Comparison of ENCODE assay signal across 17 cellular contexts in genomic region chr6:170020041-170020583, GRCh38.
A peak's percentile ranks its signal among the peaks of the same experiment; 100 is the strongest.
DNase-seq lines count a peak whose midpoint lies in the region; TF ChIP-seq lines count a peak whose summit lies in the region.
"Had no signal": no experiment of that assay in that cellular context is flagged by ENCODE, and none has a peak within 500 bp of the region (broad histone marks: within the 10 kb centered on the region; RNA-seq: fewer than 3 reads in every experiment).

No MANE protein-coding gene starts in this region.

- intact Hi-C loops in sigmoid colon (cut with DNase I) = loop anchor here (5.0 to 10.0 kb wide), 3 partner anchors 58 to 285 kb away; partner anchors contain the start of gene FAM120B
- intact Hi-C loops in CD4-positive, alpha-beta memory T cell (cut with micrococcal nuclease) = no loop called here

- H3K4me3 Mint-ChIP-seq in CD4-positive, alpha-beta memory T cell = no peak overlapping the region

- H3K27ac Mint-ChIP-seq in CD4-positive, alpha-beta memory T cell = no peak overlapping the region

- H3K9me3 ChIP-seq in sigmoid colon = no peaks in the 10 kb centered on the region
- no peaks in the 10 kb centered on the region for H3K9me3 ChIP-seq in CD4-positive, alpha-beta memory T cell (ENCODE audit: control insufficient read depth in 1 of 2, low read length in 2 of 2)
- H3K9me3 ChIP-seq: Caco-2, MG63, Peyer's patch had no signal

- TF ChIP-seq CTCF in AG10803 (conservative IDR thresholded peaks at IDR 0.05; ENCODE audit: low read length) = no peak
- no peak for TF ChIP-seq CTCF in fibroblast of mammary gland (conservative IDR thresholded peaks at IDR 0.05; ENCODE audit: control insufficient read depth, insufficient read depth, low read depth, low read length)
- no peak for TF ChIP-seq CTCF in sigmoid colon (IDR thresholded peaks at IDR 0.05)

- no peaks in the 10 kb centered on the region for H3K36me3 Mint-ChIP-seq in CD4-positive, alpha-beta memory T cell

- 93 to 94% methylated on average over 14 of the region's 14 CpGs for WGBS in sigmoid colon, 2 donors

- POLR2A ChIA-PET in CD4-positive, alpha-beta memory T cell (lab: Charles Lee; ENCODE audit: partially characterized antibody) = no interaction called here

- no peaks in the 10 kb centered on the region for H3K36me3 ChIP-seq in sigmoid colon
- H3K36me3 ChIP-seq in CD4-positive, alpha-beta memory T cell (ENCODE audit: insufficient read depth, low read length) = no peaks in the 10 kb centered on the region
- H3K36me3 ChIP-seq: MG63, Peyer's patch had no signal

- TF ChIP-seq POLR2A in sigmoid colon (IDR thresholded peaks at IDR 0.05) = no peak

- peaks cover 0 to 5% (median 0%) of the 10 kb centered on the region in 4 donors for H3K4me1 Mint-ChIP-seq in CD4-positive, alpha-beta memory T cell

- peaks cover 0 to 24% (median 12%) of the 10 kb centered on the region in 4 donors for H3K4me1 ChIP-seq in sigmoid colon
- no peaks in the 10 kb centered on the region for H3K4me1 ChIP-seq in CD4-positive, alpha-beta memory T cell (ENCODE audit: insufficient read depth, low read length)
- H3K4me1 ChIP-seq: Peyer's patch had no signal

- H3K27me3 Mint-ChIP-seq in CD4-positive, alpha-beta memory T cell = peaks cover 4 to 19% of the 10 kb centered on the region in 2 donors

- H3K27me3 ChIP-seq in sigmoid colon = peaks cover 0 to 12% (median 11%) of the 10 kb centered on the region in 3 donors
- no peaks in the 10 kb centered on the region for H3K27me3 ChIP-seq in CD4-positive, alpha-beta memory T cell (ENCODE audit: insufficient read depth, low read length)
- H3K27me3 ChIP-seq: Peyer's patch had no signal

- CTCF ChIA-PET in CD4-positive, alpha-beta memory T cell (lab: Charles Lee; ENCODE audit: partially characterized antibody) = no interaction called here

- DNase-seq in AG10803 (ENCODE audit: low read depth) (peak; percentile 31), M059J (ENCODE audit: low read depth) (peak; percentile 29), fibroblast of mammary gland (ENCODE audit: low read depth) (peak; percentile 40), sigmoid colon (peak; percentile 65), NOMO-1 (lab: John Stamatoyannopoulos, UW; ENCODE audit: unreplicated experiment in 2 of 2) (no peak), hypothalamus (lab: John Stamatoyannopoulos, UW) (no peak)
- DNase-seq in CD4-positive, alpha-beta memory T cell = no peak
- DNase-seq in stimulated activated CD4-positive, alpha-beta T cell treated with anti-CD3 and anti-CD28 coated beads, Interleukin-15, amount 100 ng/mL, for 24 hours = no peak
- DNase-seq: AML-193, Caco-2, MG63, NCI-H1092, NCI-H1694, NCI-H2227 treated with DMSO at 0.1 percent for 48 hours, NCI-H524 treated with DMSO at 0.1 percent for 48 hours, SHP77 treated with DMSO at 0.1 percent for 48 hours had no signal

- peaks cover 0 to 3% (median 0%) of the 10 kb centered on the region in 8 donors for H3K9me3 Mint-ChIP-seq in CD4-positive, alpha-beta memory T cell

- no peak for TF ChIP-seq EP300 in sigmoid colon (IDR thresholded peaks at IDR 0.05)

- H3K27ac ChIP-seq in sigmoid colon = peak overlapping the region in 1 of 4 donors; percentile 44
- H3K27ac ChIP-seq in CD4-positive, alpha-beta memory T cell (ENCODE audit: low read depth, low read length) = no peak overlapping the region
- H3K27ac ChIP-seq: Peyer's patch had no signal

- H3K4me3 ChIP-seq in AG10803 (ENCODE audit: low read length) = no peak overlapping the region
- H3K4me3 ChIP-seq in fibroblast of mammary gland (ENCODE audit: control insufficient read depth, low read depth, low read length) = no peak overlapping the region
- no peak overlapping the region for H3K4me3 ChIP-seq in sigmoid colon
- no peak overlapping the region for H3K4me3 ChIP-seq in CD4-positive, alpha-beta memory T cell (ENCODE audit: low read length in 2 of 2)
- H3K4me3 ChIP-seq: MG63, Peyer's patch had no signal

Comparison
In these comparisons a context has a peak if more than half of its experiments do, and no peak if none do; other contexts are left out.
1. DNase-seq: peak in AG10803 (single experiment), M059J (single experiment), fibroblast of mammary gland (single experiment) and sigmoid colon (single experiment); none in NOMO-1 (0 of 2), CD4-positive, alpha-beta memory T cell (0 of 5), hypothalamus (0 of 51) and stimulated activated CD4-positive, alpha-beta T cell treated with anti-CD3 and anti-CD28 coated beads, Interleukin-15, amount 100 ng/mL, for 24 hours (single experiment).